Comparison of ENCODE assay signal across 14 cellular contexts in the genomic region with DNA sequence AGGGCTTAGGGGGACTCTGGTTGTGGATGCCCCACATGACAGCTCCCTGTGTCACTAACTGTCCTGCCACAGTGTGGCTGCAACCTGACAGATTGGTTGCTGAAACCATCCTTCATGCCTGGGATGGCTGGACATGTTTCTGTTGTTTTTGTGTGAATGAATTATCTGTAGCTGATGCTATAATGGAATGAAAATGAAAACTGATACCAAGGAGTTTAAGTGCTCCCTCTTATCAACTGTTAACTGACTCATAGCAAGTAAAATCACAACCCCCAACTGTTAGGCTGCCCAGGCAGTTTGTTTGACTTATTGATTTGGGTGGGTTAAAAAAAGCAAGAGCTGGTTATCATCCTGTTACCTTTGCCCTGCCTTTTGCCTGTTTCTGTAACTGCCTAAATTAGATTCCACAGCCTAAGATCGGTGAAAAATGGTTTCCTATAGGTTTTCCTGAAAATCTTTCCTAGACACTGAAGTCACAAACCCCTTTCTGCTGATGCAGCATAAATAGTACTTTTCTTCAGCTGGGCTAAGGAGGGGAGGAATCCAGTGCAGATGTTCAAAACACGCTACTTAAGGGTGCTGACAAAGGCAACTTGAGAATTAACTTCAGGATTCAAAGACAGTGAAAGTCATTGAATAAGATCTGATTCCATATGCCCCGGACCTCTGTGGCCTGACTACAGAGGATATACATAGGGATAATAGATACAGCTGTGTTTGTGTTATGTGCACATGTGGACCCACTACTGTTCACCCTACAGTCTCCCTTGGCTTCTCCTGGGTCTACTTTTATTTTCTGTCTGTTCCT. TPM values are rescaled to one million over a fixed set of nuclear protein-coding genes. Genes with fewer than 3 reads are reported as not detected.
A peak's percentile ranks its signal among the peaks of the same experiment; 100 is the strongest.
DNase-seq lines count a peak whose midpoint lies in the region; ATAC-seq, FAIRE-seq and TF ChIP-seq lines count a peak whose summit lies in the region.
"Had no signal": no experiment of that assay in that cellular context is flagged by ENCODE, and none has a peak within 500 bp of the region (broad histone marks: within the 10 kb centered on the region; RNA-seq: fewer than 3 reads in every experiment).

No MANE protein-coding gene starts in this region.

- H3K79me1 ChIP-seq in H1 (ENCODE audit: low read depth, low read length), result peaks cover 7% of the 10 kb centered on the region; the same call in 1 of the 2 replicates

- H4K91ac ChIP-seq in H1 (replicated peaks; ENCODE audit: insufficient read length, low read length), result no peak overlapping the region

- intact Hi-C loops in activated CD8-positive, alpha-beta T cell treated with anti-CD3 and anti-CD28 coated beads for 36 hours (cut with micrococcal nuclease), result no loop called here

- H2BK12ac ChIP-seq in H1 (ENCODE audit: low read depth, low read length), result no peak overlapping the region

- H3K27me3 ChIP-seq in H1 (replicated peaks in 1 of 4; ENCODE audit: control insufficient read depth in 3 of 4, extremely low read depth in 1 of 4, insufficient read depth in 3 of 4, low read length in 3 of 4) (no peaks in the 10 kb centered on the region), osteoblast (ENCODE audit: insufficient read depth, low read length) (no peaks in the 10 kb centered on the region)
- H3K27me3 ChIP-seq: testis had no signal

- FAIRE-seq in H1 (lab: Jason Lieb, UNC), result no peak

- 90% methylated on average over 3 of the region's 3 CpGs; no CpG with 5 or more reads in 1 of the 2 experiments for WGBS in H1 (ENCODE audit: extremely low coverage in 1 of 2, insufficient coverage in 1 of 2, insufficient read length in 1 of 2, insufficient replicate concordance in 2 of 2, low coverage in 1 of 2, low lambda C conversion rate in 2 of 2, missing lambda C conversion rate in 1 of 2), 2 experiments

- peaks cover 14 to 20% of the 10 kb centered on the region in 2 experiments for H4K20me1 ChIP-seq in H1 (replicated peaks in 1 of 2; ENCODE audit: control insufficient read depth in 1 of 2, insufficient read depth in 2 of 2, low read length in 2 of 2)
- no peaks in the 10 kb centered on the region for H4K20me1 ChIP-seq in osteoblast (ENCODE audit: insufficient read depth, low read length)

- H3K56ac ChIP-seq in H1 (replicated peaks; ENCODE audit: insufficient read length, low read depth, low read length), result no peak overlapping the region

- no peak overlapping the region for H3K4me3 ChIP-seq in H1 (ENCODE audit: extremely low read depth in 1 of 4, insufficient read depth in 2 of 4, low read depth in 3 of 4, low read length in 4 of 4)
- H3K4me3 ChIP-seq in osteoblast (ENCODE audit: insufficient read depth, low read length), result no peak overlapping the region
- H3K4me3 ChIP-seq: GM23248, lung, testis had no signal

- no peaks in the 10 kb centered on the region for H3K9me3 ChIP-seq in H1 (ENCODE audit: insufficient read depth in 2 of 2, low read depth in 1 of 2, low read length in 1 of 2)
- H3K9me3 ChIP-seq in osteoblast (ENCODE audit: low read depth, low read length), result no peaks in the 10 kb centered on the region
- H3K9me3 ChIP-seq: testis had no signal

- peak; percentile 21 for DNase-seq in activated CD8-positive, alpha-beta T cell treated with anti-CD3 and anti-CD28 coated beads for 36 hours
- no peak for DNase-seq in activated CD8-positive, alpha-beta T cell treated with anti-CD3 and anti-CD28 coated beads, Interleukin-2, amount 10 ng/mL, durations not matched to agents 7 days and 5 days
- peak; percentile 48 for DNase-seq in OCI-M1 (lab: John Stamatoyannopoulos, UW)
- no peak for DNase-seq in H1 (ENCODE audit: low read depth in 1 of 2, low spot score in 2 of 2)
- DNase-seq in stimulated activated naive B cell treated with anti-CD40 and anti-IgM and Interleukin-4, amounts not matched to agents 10 μg/mL and 1 μg/mL and 100 μg/mL, for 72 hours, result no peak
- no peak for DNase-seq in osteoblast (ENCODE audit: insufficient read length, low spot score, missing footprints)
- no peak for DNase-seq in stimulated activated CD4-positive, alpha-beta T cell treated with anti-CD3 and anti-CD28 coated beads, Interleukin-1b, Interleukin-23, amount 100 ng/mL, for 48 hours
- DNase-seq in superior temporal gyrus (ENCODE audit: extremely low spot score), result no peak
- DNase-seq: aorta; effector memory CD4-positive, alpha-beta T cell; glutamatergic neuron; GM23248; testis had no signal

- H2AK5ac ChIP-seq in H1 (ENCODE audit: low read depth, low read length), result no peak overlapping the region

- TF ChIP-seq CTCF in activated CD8-positive, alpha-beta T cell treated with anti-CD3 and anti-CD28 coated beads for 36 hours (IDR thresholded peaks at IDR 0.05), result no peak
- TF ChIP-seq CTCF in H1 (IDR thresholded peaks at IDR 0.05; ENCODE audit: control extremely low read depth in 1 of 3, insufficient read depth in 1 of 3, low read depth in 1 of 3, low read length in 3 of 3), result no peak
- TF ChIP-seq CTCF in osteoblast (IDR thresholded peaks at IDR 0.05; ENCODE audit: extremely low read depth, low read depth, low read length), result no peak

- H3K36me3 ChIP-seq in H1 (ENCODE audit: control insufficient read depth in 2 of 4, insufficient read depth in 4 of 4, low read length in 3 of 4), result peaks cover 2 to 37% (median 7%) of the 10 kb centered on the region in 4 experiments; a peak in 5 of 8 replicates
- H3K36me3 ChIP-seq in osteoblast (ENCODE audit: insufficient read depth, low read length), result no peaks in the 10 kb centered on the region

- H3K18ac ChIP-seq in H1 (ENCODE audit: extremely low read depth, low read length), result no peak overlapping the region

- no peak overlapping the region for H2AFZ ChIP-seq in H1 (ENCODE audit: low read length)
- no peak overlapping the region for H2AFZ ChIP-seq in osteoblast (ENCODE audit: low read length)
- H2AFZ ChIP-seq: GM23248 had no signal

- no peak overlapping the region for H3K14ac ChIP-seq in H1 (ENCODE audit: insufficient read length)

- H3K4me1 ChIP-seq in H1 (replicated peaks in 1 of 4; ENCODE audit: control insufficient read depth in 3 of 4, insufficient read depth in 4 of 4, low read length in 3 of 4) (peaks cover 3 to 14% (median 7%) of the 10 kb centered on the region in 4 experiments), osteoblast (ENCODE audit: insufficient read depth, low read length) (peaks cover 19% of the 10 kb centered on the region)

- H2BK20ac ChIP-seq in H1 (ENCODE audit: low read length), result no peak overlapping the region

- H2BK15ac ChIP-seq in H1 (ENCODE audit: low read length), result no peak overlapping the region

- POLR2A ChIA-PET in activated CD8-positive, alpha-beta T cell treated with anti-CD3 and anti-CD28 coated beads for 36 hours (lab: Charles Lee), result interaction anchor here (0.9 to 8.2 kb wide), 2 partner anchors 9 to 16 kb away, joined by 3 to 82 read pairs; partner anchors contain the start of gene FRAT1
- POLR2A ChIA-PET in activated CD8-positive, alpha-beta T cell treated with anti-CD3 and anti-CD28 coated beads, Interleukin-2, amount 10 ng/mL, durations not matched to agents 7 days and 5 days (lab: Charles Lee), result interaction anchor here (2.6 kb wide), 1 partner anchor 9 kb away, joined by 14 read pairs; the partner anchor contains the start of gene FRAT1
- POLR2A ChIA-PET in H1 (lab: Charles Lee; ENCODE audit: partially characterized antibody), result interaction anchor here (0.7 to 2.1 kb wide), 3 partner anchors 10 to 23 kb away, joined by 3 to 11 read pairs (median 3); partner anchors contain the start of gene FRAT1

- H4K5ac ChIP-seq in H1 (ENCODE audit: insufficient read length, low read depth, low read length), result no peak overlapping the region

- no peak for TF ChIP-seq EP300 in H1 (IDR thresholded peaks at IDR 0.05; ENCODE audit: borderline replicate concordance in 1 of 2, low read depth in 2 of 2, low read length in 2 of 2)

- peaks cover 53% of the 10 kb centered on the region for H3K4me1 Mint-ChIP-seq in activated CD8-positive, alpha-beta T cell treated with anti-CD3 and anti-CD28 coated beads for 36 hours (ENCODE audit: low read depth)
- peaks cover 50% of the 10 kb centered on the region for H3K4me1 Mint-ChIP-seq in activated CD8-positive, alpha-beta T cell treated with anti-CD3 and anti-CD28 coated beads, Interleukin-2, amount 10 ng/mL, durations not matched to agents 7 days and 5 days (ENCODE audit: low read depth)
- peaks cover 27 to 64% of the 10 kb centered on the region in 2 donors for H3K4me1 Mint-ChIP-seq in stimulated activated naive B cell treated with anti-CD40 and anti-IgM and Interleukin-4, amounts not matched to agents 10 μg/mL and 1 μg/mL and 100 μg/mL, for 72 hours

- no peak overlapping the region for H3K4me3 Mint-ChIP-seq in activated CD8-positive, alpha-beta T cell treated with anti-CD3 and anti-CD28 coated beads for 36 hours
- H3K4me3 Mint-ChIP-seq in activated CD8-positive, alpha-beta T cell treated with anti-CD3 and anti-CD28 coated beads, Interleukin-2, amount 10 ng/mL, durations not matched to agents 7 days and 5 days, result no peak overlapping the region
- no peak overlapping the region for H3K4me3 Mint-ChIP-seq in stimulated activated naive B cell treated with anti-CD40 and anti-IgM and Interleukin-4, amounts not matched to agents 10 μg/mL and 1 μg/mL and 100 μg/mL, for 72 hours

- H3K27ac ChIP-seq in H1 (ENCODE audit: low read depth, low read length), result no peak overlapping the region
- no peak overlapping the region for H3K27ac ChIP-seq in osteoblast (ENCODE audit: low read depth, low read length)
- H3K27ac ChIP-seq: GM23248, testis had no signal

- TF ChIP-seq RAD21 in H1 (IDR thresholded peaks at IDR 0.05 in 1 of 2, conservative IDR thresholded peaks at IDR 0.05 in 1 of 2; ENCODE audit: low read depth in 2 of 2, low read length in 2 of 2), result no peak

- CTCF ChIA-PET in activated CD8-positive, alpha-beta T cell treated with anti-CD3 and anti-CD28 coated beads for 36 hours (lab: Charles Lee), result interaction anchor here (0.7 to 6.5 kb wide), 5 partner anchors 10 to 256 kb away, joined by 3 to 38 read pairs (median 3); partner anchors contain the start of gene FRAT1
- CTCF ChIA-PET in activated CD8-positive, alpha-beta T cell treated with anti-CD3 and anti-CD28 coated beads, Interleukin-2, amount 10 ng/mL, durations not matched to agents 7 days and 5 days (lab: Charles Lee), result interaction anchor here (1.2 to 1.5 kb wide), 3 partner anchors 9 to 72 kb away, joined by 3 to 8 read pairs (median 6); partner anchors contain the start of gene RRP12
- CTCF ChIA-PET in H1 (lab: Charles Lee; ENCODE audit: partially characterized antibody), result interaction anchor here (0.8 to 1.9 kb wide), 6 partner anchors 15 to 132 kb away, joined by 3 to 7 read pairs (median 3); no protein-coding TSS in a partner anchor

- H3K79me2 ChIP-seq in H1 (ENCODE audit: control insufficient read depth in 1 of 2, insufficient read depth in 2 of 2, low read length in 2 of 2), result peaks cover 27 to 52% of the 10 kb centered on the region in 2 experiments
- peaks cover 14% of the 10 kb centered on the region for H3K79me2 ChIP-seq in osteoblast (ENCODE audit: insufficient read depth, low read length)

- peak; percentile 60 for ATAC-seq in activated CD8-positive, alpha-beta T cell treated with anti-CD3 and anti-CD28 coated beads for 36 hours
- no peak for ATAC-seq in activated CD8-positive, alpha-beta T cell treated with anti-CD3 and anti-CD28 coated beads, Interleukin-2, amount 10 ng/mL, durations not matched to agents 7 days and 5 days
- ATAC-seq in stimulated activated naive B cell treated with anti-CD40 and anti-IgM and Interleukin-4, amounts not matched to agents 10 μg/mL and 1 μg/mL and 100 μg/mL, for 72 hours (replicated peaks), result no peak

- H3K27ac Mint-ChIP-seq in activated CD8-positive, alpha-beta T cell treated with anti-CD3 and anti-CD28 coated beads for 36 hours, result peak overlapping the region; percentile 18
- H3K27ac Mint-ChIP-seq in activated CD8-positive, alpha-beta T cell treated with anti-CD3 and anti-CD28 coated beads, Interleukin-2, amount 10 ng/mL, durations not matched to agents 7 days and 5 days, result no peak overlapping the region
- peak overlapping the region; percentile 87 for H3K27ac Mint-ChIP-seq in stimulated activated naive B cell treated with anti-CD40 and anti-IgM and Interleukin-4, amounts not matched to agents 10 μg/mL and 1 μg/mL and 100 μg/mL, for 72 hours

- peaks cover 17% of the 10 kb centered on the region for H3K23me2 ChIP-seq in H1 (ENCODE audit: low read depth, low read length)

- no peak overlapping the region for H2BK120ac ChIP-seq in H1 (replicated peaks; ENCODE audit: low read depth, low read length)

- H4K8ac ChIP-seq in H1 (ENCODE audit: extremely low read depth, insufficient read depth, low read length), result no peak overlapping the region; the same call in 1 of the 2 replicates

- H3K9ac ChIP-seq in H1 (replicated peaks in 1 of 4; ENCODE audit: extremely low read depth in 1 of 4, low read depth in 3 of 4, low read length in 3 of 4), result no peak overlapping the region
- H3K9ac ChIP-seq: GM23248 had no signal

- H3K23ac ChIP-seq in H1 (ENCODE audit: insufficient read length), result no peak overlapping the region

- peak in 1 of 2 experiments; percentile 56; a peak in 2 of 3 replicates for TF ChIP-seq POLR2A in H1 (IDR thresholded peaks at IDR 0.05; ENCODE audit: control extremely low read depth in 1 of 2, low read depth in 2 of 2, low read length in 2 of 2)

- no peaks in the 10 kb centered on the region for H3K27me3 Mint-ChIP-seq in activated CD8-positive, alpha-beta T cell treated with anti-CD3 and anti-CD28 coated beads for 36 hours
- H3K27me3 Mint-ChIP-seq in activated CD8-positive, alpha-beta T cell treated with anti-CD3 and anti-CD28 coated beads, Interleukin-2, amount 10 ng/mL, durations not matched to agents 7 days and 5 days (ENCODE audit: low read depth), result no peaks in the 10 kb centered on the region
- no peaks in the 10 kb centered on the region for H3K27me3 Mint-ChIP-seq in stimulated activated naive B cell treated with anti-CD40 and anti-IgM and Interleukin-4, amounts not matched to agents 10 μg/mL and 1 μg/mL and 100 μg/mL, for 72 hours

- no peaks in the 10 kb centered on the region for H3K9me3 Mint-ChIP-seq in activated CD8-positive, alpha-beta T cell treated with anti-CD3 and anti-CD28 coated beads for 36 hours
- H3K9me3 Mint-ChIP-seq in activated CD8-positive, alpha-beta T cell treated with anti-CD3 and anti-CD28 coated beads, Interleukin-2, amount 10 ng/mL, durations not matched to agents 7 days and 5 days (ENCODE audit: insufficient read depth), result no peaks in the 10 kb centered on the region
- no peaks in the 10 kb centered on the region for H3K9me3 Mint-ChIP-seq in stimulated activated naive B cell treated with anti-CD40 and anti-IgM and Interleukin-4, amounts not matched to agents 10 μg/mL and 1 μg/mL and 100 μg/mL, for 72 hours

- H2BK5ac ChIP-seq in H1 (ENCODE audit: low read depth, low read length), result no peak overlapping the region

- peaks cover 6% of the 10 kb centered on the region for H3K36me3 Mint-ChIP-seq in activated CD8-positive, alpha-beta T cell treated with anti-CD3 and anti-CD28 coated beads for 36 hours (ENCODE audit: low read depth)
- H3K36me3 Mint-ChIP-seq in activated CD8-positive, alpha-beta T cell treated with anti-CD3 and anti-CD28 coated beads, Interleukin-2, amount 10 ng/mL, durations not matched to agents 7 days and 5 days (ENCODE audit: low read depth), result peaks cover 27% of the 10 kb centered on the region
- H3K36me3 Mint-ChIP-seq in stimulated activated naive B cell treated with anti-CD40 and anti-IgM and Interleukin-4, amounts not matched to agents 10 μg/mL and 1 μg/mL and 100 μg/mL, for 72 hours, result peaks cover 7 to 24% of the 10 kb centered on the region in 2 donors

- H3K4ac ChIP-seq in H1 (replicated peaks; ENCODE audit: insufficient read length, low read depth, low read length), result no peak overlapping the region

- no peak overlapping the region; a peak in 1 of 4 replicates for H3K4me2 ChIP-seq in H1 (ENCODE audit: insufficient read depth in 1 of 2, low read depth in 2 of 2, low read length in 2 of 2)
- no peak overlapping the region for H3K4me2 ChIP-seq in osteoblast (ENCODE audit: insufficient read depth, low read length)

RNA-seq across cellular contexts. Expression of gene FRAT2, which starts 5.7 kb away (rescaled TPM):
- 1 to 10 TPM; 5.6 to 6.4 TPM for total RNA-seq in activated CD8-positive, alpha-beta T cell treated with anti-CD3 and anti-CD28 coated beads for 36 hours
- 10 to 100 TPM; 10.0 to 10.4 TPM for total RNA-seq in activated CD8-positive, alpha-beta T cell treated with anti-CD3 and anti-CD28 coated beads, Interleukin-2, amount 10 ng/mL, durations not matched to agents 7 days and 5 days
- 83.0 and 87.7 TPM in 2 replicates for total RNA-seq in H1 (2021; fragmentation: NEBNext Ultra II Directional; extraction: Animal tissue kit (Norgen Biotek cat#: 25700))
- 47.4 and 58.4 TPM in 2 replicates for polyA plus RNA-seq in H1 (2011; rRNA removed)
- polyA plus RNA-seq in H1 (2011; cell fraction: cytosol; rRNA removed), result 54.6 TPM
- polyA plus RNA-seq in H1 (2011; cell fraction: nucleus; rRNA removed), result 29.8 TPM
- 50.6 to 52.8 TPM (median 51.5 TPM) in 4 replicates for polyA plus RNA-seq in H1 (2012, experiment 1 of 2)
- polyA plus RNA-seq in H1 (2012, experiment 2 of 2), result 75.4 TPM
- 43.8 TPM for polyA plus RNA-seq in H1 (2013, experiment 1 of 2)
- 43.0 TPM for polyA plus RNA-seq in H1 (2013, experiment 2 of 2)
- 18.1 and 25.2 TPM in 2 replicates for polyA minus RNA-seq in H1 (2011; rRNA and poly(A)+ RNA removed)
- polyA minus RNA-seq in H1 (2011; cell fraction: cytosol; rRNA and poly(A)+ RNA removed), result 32.4 TPM
- 34.7 TPM for polyA minus RNA-seq in H1 (2011; cell fraction: nucleus; rRNA and poly(A)+ RNA removed)
- total RNA-seq in osteoblast, result 8.0 and 9.4 TPM in 2 replicates

RNA-seq across cellular contexts. Expression of gene FRAT1, which starts 9.8 kb away (rescaled TPM):
- total RNA-seq in activated CD8-positive, alpha-beta T cell treated with anti-CD3 and anti-CD28 coated beads for 36 hours, result 1 to 10 TPM; 3.0 to 3.2 TPM
- 1 to 10 TPM; 4.2 to 4.4 TPM for total RNA-seq in activated CD8-positive, alpha-beta T cell treated with anti-CD3 and anti-CD28 coated beads, Interleukin-2, amount 10 ng/mL, durations not matched to agents 7 days and 5 days
- total RNA-seq in H1 (2021; fragmentation: NEBNext Ultra II Directional; extraction: Animal tissue kit (Norgen Biotek cat#: 25700)), result 4.8 and 5.2 TPM in 2 replicates
- 1.9 and 3.4 TPM in 2 replicates for polyA plus RNA-seq in H1 (2011; rRNA removed)
- polyA plus RNA-seq in H1 (2011; cell fraction: cytosol; rRNA removed), result 2.9 TPM
- polyA plus RNA-seq in H1 (2011; cell fraction: nucleus; rRNA removed), result 3.3 TPM
- 1.8 to 5.4 TPM (median 3.5 TPM) in 4 replicates for polyA plus RNA-seq in H1 (2012, experiment 1 of 2)
- 3.3 TPM for polyA plus RNA-seq in H1 (2012, experiment 2 of 2)
- polyA plus RNA-seq in H1 (2013, experiment 1 of 2), result 1.7 TPM
- 1.7 TPM for polyA plus RNA-seq in H1 (2013, experiment 2 of 2)
- 1.3 and 2.4 TPM in 2 replicates for polyA minus RNA-seq in H1 (2011; rRNA and poly(A)+ RNA removed)
- 5.1 TPM for polyA minus RNA-seq in H1 (2011; cell fraction: cytosol; rRNA and poly(A)+ RNA removed)
- polyA minus RNA-seq in H1 (2011; cell fraction: nucleus; rRNA and poly(A)+ RNA removed), result 7.8 TPM
- 3.3 and 3.8 TPM in 2 replicates for total RNA-seq in osteoblast

RNA-seq across cellular contexts. Expression of gene ARHGAP19, which starts 36.4 kb away (rescaled TPM):
- total RNA-seq in activated CD8-positive, alpha-beta T cell treated with anti-CD3 and anti-CD28 coated beads for 36 hours, result 10 to 100 TPM; 42.3 to 53.2 TPM
- 10 to 100 TPM; 42.6 to 51.2 TPM for total RNA-seq in activated CD8-positive, alpha-beta T cell treated with anti-CD3 and anti-CD28 coated beads, Interleukin-2, amount 10 ng/mL, durations not matched to agents 7 days and 5 days
- 32.1 and 33.4 TPM in 2 replicates for total RNA-seq in H1 (2021; fragmentation: NEBNext Ultra II Directional; extraction: Animal tissue kit (Norgen Biotek cat#: 25700))
- polyA plus RNA-seq in H1 (2011; rRNA removed), result 9.5 and 13.3 TPM in 2 replicates
- 19.2 TPM for polyA plus RNA-seq in H1 (2011; cell fraction: cytosol; rRNA removed)
- 9.8 TPM for polyA plus RNA-seq in H1 (2011; cell fraction: nucleus; rRNA removed)
- polyA plus RNA-seq in H1 (2012, experiment 1 of 2), result 16.8 to 21.9 TPM (median 18.8 TPM) in 4 replicates
- polyA plus RNA-seq in H1 (2012, experiment 2 of 2), result 2.7 TPM
- 15.0 TPM for polyA plus RNA-seq in H1 (2013, experiment 1 of 2)
- 17.4 TPM for polyA plus RNA-seq in H1 (2013, experiment 2 of 2)
- polyA minus RNA-seq in H1 (2011; rRNA and poly(A)+ RNA removed), result 20.2 and 23.3 TPM in 2 replicates
- polyA minus RNA-seq in H1 (2011; cell fraction: cytosol; rRNA and poly(A)+ RNA removed), result 16.4 TPM
- 11.4 TPM for polyA minus RNA-seq in H1 (2011; cell fraction: nucleus; rRNA and poly(A)+ RNA removed)
- 7.7 and 8.7 TPM in 2 replicates for total RNA-seq in osteoblast

Comparison
In these comparisons a context has a peak if more than half of its experiments do, and no peak if none do; other contexts are left out.
1. DNase-seq: peak in activated CD8-positive, alpha-beta T cell treated with anti-CD3 and anti-CD28 coated beads for 36 hours (single experiment) and OCI-M1 (single experiment); none in activated CD8-positive, alpha-beta T cell treated with anti-CD3 and anti-CD28 coated beads, Interleukin-2, amount 10 ng/mL, durations not matched to agents 7 days and 5 days (single experiment), H1 (0 of 2), stimulated activated naive B cell treated with anti-CD40 and anti-IgM and Interleukin-4, amounts not matched to agents 10 μg/mL and 1 μg/mL and 100 μg/mL, for 72 hours (single experiment), osteoblast (single experiment), stimulated activated CD4-positive, alpha-beta T cell treated with anti-CD3 and anti-CD28 coated beads, Interleukin-1b, Interleukin-23, amount 100 ng/mL, for 48 hours (single experiment) and superior temporal gyrus (single experiment).